In the genomic region with DNA sequence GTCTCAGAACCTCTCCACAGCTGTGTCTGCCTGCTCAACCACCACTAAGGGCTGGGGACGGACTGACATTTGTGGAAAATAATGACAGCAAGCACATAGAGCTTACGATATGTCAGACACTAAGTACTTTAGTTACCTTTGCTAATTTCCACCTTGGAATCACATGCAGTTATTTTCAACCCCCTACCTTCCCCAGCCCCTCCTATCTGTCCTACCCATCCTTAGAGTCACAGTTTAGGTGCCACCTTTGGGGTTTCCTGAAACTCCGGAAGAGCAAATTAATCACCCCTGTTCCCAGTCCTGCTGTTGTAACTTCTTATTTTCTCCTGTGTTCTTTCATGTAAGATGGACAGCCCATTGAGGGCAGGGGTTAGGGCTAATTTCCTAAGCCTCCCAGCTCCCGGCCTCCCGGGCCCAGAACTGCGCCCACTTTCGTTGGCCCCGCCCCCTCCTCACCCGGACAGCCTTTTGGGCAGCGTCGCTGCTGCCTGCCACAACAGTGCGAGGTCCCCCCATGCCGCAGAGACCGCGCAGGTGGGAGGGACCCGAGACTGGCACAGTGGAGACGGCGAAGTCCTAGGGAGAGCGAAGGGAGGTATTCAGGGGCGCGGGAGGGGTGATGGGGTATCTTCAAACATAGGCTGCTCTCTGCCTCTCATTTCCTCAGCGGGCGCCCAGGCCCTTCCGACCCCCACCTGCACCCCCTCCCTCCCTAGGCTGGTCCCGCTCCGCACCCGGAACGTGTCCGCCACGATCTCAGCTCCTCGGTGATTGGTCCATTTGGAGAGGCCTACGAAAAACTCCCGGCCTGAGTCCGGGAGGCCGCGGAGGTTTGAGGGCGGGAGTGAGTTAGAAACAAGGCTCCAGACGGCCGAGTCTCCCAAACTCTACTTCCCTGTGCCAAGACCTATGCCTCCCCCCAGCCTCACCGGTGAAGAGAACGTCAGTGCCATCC, we compare ENCODE assay signal across 9 cellular contexts. TPM values are rescaled to one million over a fixed set of nuclear protein-coding genes. Genes with fewer than 3 reads are reported as not detected.
DNase-seq lines count a peak whose midpoint lies in the region; ATAC-seq and TF ChIP-seq lines count a peak whose summit lies in the region.
"Had no signal": no experiment of that assay in that cellular context is flagged by ENCODE, and none has a peak within 500 bp of the region (broad histone marks: within the 10 kb centered on the region; RNA-seq: fewer than 3 reads in every experiment).

No MANE protein-coding gene starts in this region.

- H2BK120ac ChIP-seq in mesendoderm (ENCODE audit: low read depth, low read length): no peak overlapping the region

- no peak overlapping the region for H3K23ac ChIP-seq in mesendoderm (ENCODE audit: low read length)

- no peak for TF ChIP-seq CTCF in vagina (IDR thresholded peaks at IDR 0.05)

- H2AK5ac ChIP-seq in mesendoderm (ENCODE audit: low read length): no peak overlapping the region

- H3K79me2 ChIP-seq in mesendoderm (ENCODE audit: control insufficient read depth, insufficient read depth, low read length): peaks cover 4% of the 10 kb centered on the region

- peaks cover 11% of the 10 kb centered on the region for H3K36me3 ChIP-seq in mesendoderm (ENCODE audit: control insufficient read depth, insufficient read depth, low read length)
- H3K36me3 ChIP-seq in vagina: peaks cover under 1 to 34% of the 10 kb centered on the region in 2 donors

- H3K9me3 ChIP-seq in vagina: no peaks in the 10 kb centered on the region

- H3K79me1 ChIP-seq in mesendoderm (ENCODE audit: low read length): peaks cover 10% of the 10 kb centered on the region

- peaks cover 3% of the 10 kb centered on the region for H3K4me1 ChIP-seq in mesendoderm (ENCODE audit: control insufficient read depth, low read depth, low read length)
- peaks cover 39% of the 10 kb centered on the region for H3K4me1 ChIP-seq in vagina

- no peak overlapping the region for H4K8ac ChIP-seq in mesendoderm (ENCODE audit: low read depth, low read length)

- H3K27me3 ChIP-seq in mesendoderm (ENCODE audit: insufficient read depth, low read length, poor library complexity): no peaks in the 10 kb centered on the region
- no peaks in the 10 kb centered on the region for H3K27me3 ChIP-seq in vagina

- no peak overlapping the region for H3K4me3 ChIP-seq in mesendoderm (ENCODE audit: low read length)
- H3K4me3 ChIP-seq in vagina: peak overlapping the region; percentile 82 to 94

- no peak overlapping the region for H3K18ac ChIP-seq in mesendoderm (ENCODE audit: low read length)

- H2BK5ac ChIP-seq in mesendoderm (ENCODE audit: low read length): no peak overlapping the region

- DNase-seq in Right ventricle myocardium inferior (ENCODE audit: missing footprints): peak; percentile 57
- no peak for DNase-seq in cardiac septum (ENCODE audit: low spot score)
- DNase-seq in mesendoderm: no peak
- DNase-seq in vagina (ENCODE audit: extremely low spot score in 2 of 2): no peak
- no peak for DNase-seq in DMS53 treated with DMSO at 0.1 percent for 48 hours (lab: John Stamatoyannopoulos, UW; ENCODE audit: unreplicated experiment)
- no peak for DNase-seq in HT-29 (ENCODE audit: low spot score)
- no peak for DNase-seq in HuH-7.5 (ENCODE audit: low spot score)

- intact Hi-C loops in Right ventricle myocardium inferior (cut with DNase I) (loop anchor here (2.0 kb wide), 2 partner anchors 41 to 47 kb away; partner anchors contain the start of gene LY6G5C), cardiac septum (cut with DNase I) (loop anchor here (2.0 to 5.0 kb wide), 3 partner anchors 25 to 107 kb away; partner anchors contain the start of genes ABHD16A and SAPCD1), vagina (cut with DNase I) (loop anchor here (5.0 kb wide), 1 partner anchor 104 kb away; no protein-coding TSS in a partner anchor)

- H3K27ac ChIP-seq in adipose tissue (ENCODE audit: low read depth, low read length) (peak overlapping the region; percentile 17), mesendoderm (ENCODE audit: low read depth, low read length) (no peak overlapping the region), vagina (peak overlapping the region; percentile 99)

- H3K4me2 ChIP-seq in mesendoderm (ENCODE audit: low read length): no peak overlapping the region

- H4K5ac ChIP-seq in mesendoderm (ENCODE audit: low read length): no peak overlapping the region

- TF ChIP-seq POLR2A in vagina (IDR thresholded peaks at IDR 0.05): no peak

- no peak overlapping the region for H3K4ac ChIP-seq in mesendoderm (ENCODE audit: low read depth, low read length)

- WGBS in adipose tissue, 3 donors: 67 to 74% (median 71%) methylated on average over 40 to 41 of the region's 41 CpGs
- no CpG with 5 or more reads among the region's 41 CpGs for WGBS in mesendoderm (ENCODE audit: extremely low coverage, insufficient coverage, low lambda C conversion rate)

- H2BK15ac ChIP-seq in mesendoderm (replicated peaks; ENCODE audit: low read depth): no peak overlapping the region

- H3K56ac ChIP-seq in mesendoderm (ENCODE audit: low read length): peak overlapping the region; percentile 66

- peak overlapping the region; percentile 96 for H3K9ac ChIP-seq in mesendoderm (ENCODE audit: low read length)

- no peak for ATAC-seq in Right ventricle myocardium inferior

RNA-seq across cellular contexts. Expression of gene DDAH2, which starts 1.1 kb away (rescaled TPM):
- 40.6 TPM for total RNA-seq in Right ventricle myocardium inferior
- 69.9 TPM for total RNA-seq in cardiac septum
- 100 to 1,000 TPM in 2 of 3 donors, 10 to 100 TPM in 1; 21.9 to 213 (median 122) TPM for polyA plus RNA-seq in adipose tissue
- polyA plus RNA-seq in mesendoderm (2013, experiment 1 of 2): 64.0 TPM
- polyA plus RNA-seq in mesendoderm (2013, experiment 2 of 2): 61.9 TPM
- total RNA-seq in vagina: 108 TPM
- total RNA-seq in HT-29 (2014; rRNA removed; shearing (Covaris generic)): 107 and 116 TPM in 2 replicates

RNA-seq across cellular contexts. Expression of gene MPIG6B, which starts 4.8 kb away (rescaled TPM):
- total RNA-seq in Right ventricle myocardium inferior (0.70 TPM), cardiac septum (0.24 TPM), vagina (not detected)
- under 1 TPM in 2 of 3 donors, not detected in 1; 0.06 to 0.22 TPM for polyA plus RNA-seq in adipose tissue
- polyA plus RNA-seq in mesendoderm (2013, experiment 1 of 2): 0.07 TPM
- 0.07 TPM for polyA plus RNA-seq in mesendoderm (2013, experiment 2 of 2)
- 0.18 TPM in 1 of 2 replicates, not detected in the other for total RNA-seq in HT-29 (2014; rRNA removed; shearing (Covaris generic))
- total RNA-seq: renal cortical epithelial cell had no signal

RNA-seq across cellular contexts. Expression of gene LY6G6C, which starts 6.4 kb away (rescaled TPM):
- total RNA-seq in Right ventricle myocardium inferior (not detected), cardiac septum (not detected), vagina (not detected)
- under 1 TPM in 1 of 3 donors, not detected in 2; 0.16 TPM for polyA plus RNA-seq in adipose tissue
- 0.51 TPM for polyA plus RNA-seq in mesendoderm (2013, experiment 1 of 2)
- 0.29 TPM for polyA plus RNA-seq in mesendoderm (2013, experiment 2 of 2)
- total RNA-seq in HT-29 (2014; rRNA removed; shearing (Covaris generic)): not detected in 2 replicates
- total RNA-seq: renal cortical epithelial cell had no signal

RNA-seq across cellular contexts. Expression of gene CLIC1, which starts 8.3 kb away (rescaled TPM):
- total RNA-seq in Right ventricle myocardium inferior: 102 TPM
- total RNA-seq in cardiac septum: 131 TPM
- polyA plus RNA-seq in adipose tissue: 100 to 1,000 TPM; 140 to 335 (median 301) TPM
- 249 TPM for polyA plus RNA-seq in mesendoderm (2013, experiment 1 of 2)
- polyA plus RNA-seq in mesendoderm (2013, experiment 2 of 2): 252 TPM
- total RNA-seq in vagina: 250 TPM
- total RNA-seq in HT-29 (2014; rRNA removed; shearing (Covaris generic)): 914 and 960 TPM in 2 replicates

RNA-seq across cellular contexts. Expression of gene MSH5, which starts 11.8 kb away (rescaled TPM):
- 2.0 TPM for total RNA-seq in Right ventricle myocardium inferior
- total RNA-seq in cardiac septum: 1.7 TPM
- 1 to 10 TPM; 2.4 to 4.4 (median 3.9) TPM for polyA plus RNA-seq in adipose tissue
- polyA plus RNA-seq in mesendoderm (2013, experiment 1 of 2): 5.4 TPM
- 5.3 TPM for polyA plus RNA-seq in mesendoderm (2013, experiment 2 of 2)
- total RNA-seq in vagina: 11.0 TPM
- 19.6 and 20.9 TPM in 2 replicates for total RNA-seq in HT-29 (2014; rRNA removed; shearing (Covaris generic))
